Comparison of ENCODE assay signal across 15 cellular contexts in genomic region chr10:95387383-95387782, GRCh38.
DNase-seq lines count a peak whose midpoint lies in the region; ATAC-seq, FAIRE-seq and TF ChIP-seq lines count a peak whose summit lies in the region.
"Had no signal": no experiment of that assay in that cellular context is flagged by ENCODE, and none has a peak within 500 bp of the region (broad histone marks: within the 10 kb centered on the region; RNA-seq: fewer than 3 reads in every experiment).

No MANE protein-coding gene starts in this region.

- TF ChIP-seq EP300 in HepG2 (IDR thresholded peaks at IDR 0.05; ENCODE audit: low read depth in 2 of 2, low read length in 2 of 2) (no peak), HepG2 (CRISPR knock-in tag; IDR thresholded peaks at IDR 0.05; ENCODE audit: borderline replicate concordance) (no peak)

- no peak for FAIRE-seq in HepG2 (lab: Jason Lieb, UNC)
- FAIRE-seq: colon had no signal

- TF ChIP-seq CTCF in right lobe of liver (IDR thresholded peaks at IDR 0.05) (no peak), HepG2 (CRISPR knock-in tag; IDR thresholded peaks at IDR 0.05) (no peak), thyroid gland (IDR thresholded peaks at IDR 0.05) (no peak)

- no peaks in the 10 kb centered on the region for H4K20me1 ChIP-seq in HepG2 (ENCODE audit: insufficient read depth, low read length)

- H3K27me3 ChIP-seq in right lobe of liver (no peaks in the 10 kb centered on the region), HepG2 (ENCODE audit: control insufficient read depth in 1 of 2, insufficient read depth in 2 of 2, low read length in 2 of 2) (no peaks in the 10 kb centered on the region), thyroid gland (no peaks in the 10 kb centered on the region), SJCRH30 (no peaks in the 10 kb centered on the region)

- H3K4me3 ChIP-seq in right lobe of liver (no peak overlapping the region), HepG2 (replicated peaks in 1 of 3; ENCODE audit: insufficient read depth in 1 of 3, low read depth in 2 of 3, low read length in 3 of 3) (no peak overlapping the region), thyroid gland (replicated peaks in 1 of 3) (no peak overlapping the region), SJCRH30 (no peak overlapping the region)
- H3K4me3 ChIP-seq: mucosa of descending colon had no signal

- H3K4me3 Mint-ChIP-seq in T-helper 17 cell (no peak overlapping the region), naive B cell (peak overlapping the region in 1 of 8 donors; percentile 2)
- H3K4me3 Mint-ChIP-seq: activated CD4-positive, alpha-beta T cell treated with anti-CD3 and anti-CD28 coated beads for 36 hours; activated naive CD8-positive, alpha-beta T cell treated with anti-CD3 and anti-CD28 coated beads, Interleukin-2, amount 50 U/mL, for 24 hours had no signal

- intact Hi-C loops in right lobe of liver (cut with DNase I) (loop anchor here in 1 of 2 donors (10.0 kb wide), 1 partner anchor 217 kb away; no protein-coding TSS in a partner anchor), HepG2 (cut with micrococcal nuclease; ENCODE audit: unreplicated experiment) (no loop called here), thyroid gland (cut with DNase I) (no loop called here)

- no peaks in the 10 kb centered on the region for H3K4me1 Mint-ChIP-seq in T-helper 17 cell
- peaks cover 3 to 14% (median 13%) of the 10 kb centered on the region in 3 donors for H3K4me1 Mint-ChIP-seq in naive B cell

- TF ChIP-seq RAD21 in HepG2 (CRISPR knock-in tag; IDR thresholded peaks at IDR 0.05): no peak

- no peak overlapping the region for H3K9ac ChIP-seq in HepG2 (ENCODE audit: insufficient read depth, low read depth, low read length)

- CTCF ChIA-PET in HepG2 (lab: Yijun Ruan, JAX; ENCODE audit: low intra/inter-chr PET ratio, low total read pairs): no interaction called here

- H2AFZ ChIP-seq in HepG2 (ENCODE audit: low read length): no peak overlapping the region

- H3K79me2 ChIP-seq in HepG2 (ENCODE audit: insufficient read depth, low read length): no peaks in the 10 kb centered on the region

- H3K27me3 Mint-ChIP-seq in T-helper 17 cell (peaks cover 9% of the 10 kb centered on the region), naive B cell (peaks cover 0 to 9% (median 5%) of the 10 kb centered on the region in 3 donors)
- H3K27me3 Mint-ChIP-seq: activated naive CD8-positive, alpha-beta T cell treated with anti-CD3 and anti-CD28 coated beads, Interleukin-2, amount 50 U/mL, for 24 hours had no signal

- H3K27ac ChIP-seq in right lobe of liver (peak overlapping the region in 1 of 3 donors; percentile 62), HepG2 (ENCODE audit: extremely low read length, insufficient read depth, low read length) (no peak overlapping the region), thyroid gland (no peak overlapping the region), SJCRH30 (no peak overlapping the region)
- H3K27ac ChIP-seq: RWPE1 had no signal

- WGBS in right lobe of liver (ENCODE audit: insufficient coverage, low coverage, low lambda C conversion rate, missing lambda C conversion rate): 64% methylated on average over 2 of the region's 2 CpGs
- WGBS in HepG2 (ENCODE audit: low lambda C conversion rate): 94% methylated on average over 2 of the region's 2 CpGs
- WGBS in thyroid gland, 2 donors: 77 to 79% methylated on average over 2 of the region's 2 CpGs

- H3K4me2 ChIP-seq in HepG2 (ENCODE audit: low read depth, low read length): no peak overlapping the region

- H3K4me1 ChIP-seq in right lobe of liver (peaks cover 0 to 32% (median 15%) of the 10 kb centered on the region in 4 donors), HepG2 (ENCODE audit: insufficient read depth, low read length) (peaks cover 35% of the 10 kb centered on the region), thyroid gland (peaks cover 6 to 33% of the 10 kb centered on the region in 2 donors), SJCRH30 (no peaks in the 10 kb centered on the region)

- peaks cover 0 to 21% (median 10%) of the 10 kb centered on the region in 4 donors for H3K36me3 ChIP-seq in right lobe of liver
- peaks cover 12 to 30% of the 10 kb centered on the region in 2 experiments; a peak in 4 of 5 replicates for H3K36me3 ChIP-seq in HepG2 (replicated peaks in 1 of 2; ENCODE audit: control insufficient read depth in 1 of 2, insufficient read depth in 2 of 2, low read length in 2 of 2)
- no peaks in the 10 kb centered on the region for H3K36me3 ChIP-seq in thyroid gland
- H3K36me3 ChIP-seq in SJCRH30: no peaks in the 10 kb centered on the region

- ATAC-seq in right lobe of liver: peak in 3 of 4 donors; percentile 6 to 25 (median 9)
- no peak for ATAC-seq in HepG2
- ATAC-seq in T-helper 17 cell: peak; percentile 32
- peak; percentile 93 to 95 for ATAC-seq in naive B cell (ENCODE audit: low read depth in 2 of 2)
- ATAC-seq in GM21529 (IDR thresholded peaks at IDR 0.05; ENCODE audit: unreplicated experiment): no peak
- ATAC-seq: activated CD4-positive, alpha-beta T cell treated with anti-CD3 and anti-CD28 coated beads for 36 hours; activated naive CD8-positive, alpha-beta T cell treated with anti-CD3 and anti-CD28 coated beads, Interleukin-2, amount 50 U/mL, for 24 hours; mucosa of descending colon had no signal

- TF ChIP-seq POLR2A in right lobe of liver (IDR thresholded peaks at IDR 0.05) (no peak), HepG2 (IDR thresholded peaks at IDR 0.05; ENCODE audit: insufficient read depth in 1 of 2, low read depth in 2 of 2, low read length in 2 of 2) (no peak), thyroid gland (IDR thresholded peaks at IDR 0.05) (no peak)

- peaks cover 0 to 2% (median 0%) of the 10 kb centered on the region in 7 donors for H3K9me3 Mint-ChIP-seq in naive B cell
- H3K9me3 Mint-ChIP-seq: activated naive CD8-positive, alpha-beta T cell treated with anti-CD3 and anti-CD28 coated beads, Interleukin-2, amount 50 U/mL, for 24 hours had no signal

- POLR2A ChIA-PET in HepG2 (lab: Yijun Ruan, JAX): no interaction called here

- no peak overlapping the region for H3K27ac Mint-ChIP-seq in T-helper 17 cell
- H3K27ac Mint-ChIP-seq in naive B cell: peak overlapping the region in 2 of 6 donors; percentile 55 to 83
- H3K27ac Mint-ChIP-seq: activated CD4-positive, alpha-beta T cell treated with anti-CD3 and anti-CD28 coated beads for 36 hours; activated naive CD8-positive, alpha-beta T cell treated with anti-CD3 and anti-CD28 coated beads, Interleukin-2, amount 50 U/mL, for 24 hours had no signal

- H3K9me3 ChIP-seq in right lobe of liver: no peaks in the 10 kb centered on the region
- no peaks in the 10 kb centered on the region for H3K9me3 ChIP-seq in HepG2 (ENCODE audit: low read length)
- H3K9me3 ChIP-seq in T-helper 17 cell (ENCODE audit: control insufficient read depth, low read length, poor library complexity, severe bottlenecking): no peaks in the 10 kb centered on the region
- H3K9me3 ChIP-seq in thyroid gland: no peaks in the 10 kb centered on the region
- no peaks in the 10 kb centered on the region for H3K9me3 ChIP-seq in SJCRH30 (replicated peaks)
- H3K9me3 ChIP-seq: mucosa of descending colon had no signal

- BruUV-seq in HepG2 (replicated peaks; lab: Mats Ljungman, UMichigan): no TSS peak

- in situ Hi-C loops in HepG2 (cut with HindIII; ENCODE audit: extremely low pct_ligation_motif_present, low pct_unique_long_range_greater_than_20kb): no loop called here

- no peaks in the 10 kb centered on the region for H3K36me3 Mint-ChIP-seq in T-helper 17 cell (ENCODE audit: low read depth)
- H3K36me3 Mint-ChIP-seq in naive B cell: no peaks in the 10 kb centered on the region

- no peak for DNase-seq in right lobe of liver
- no peak for DNase-seq in HepG2 (ENCODE audit: low spot score)
- DNase-seq in T-helper 17 cell: no peak
- peak; percentile 9 for DNase-seq in naive B cell
- DNase-seq in activated naive CD4-positive, alpha-beta T cell (lab: John Stamatoyannopoulos, UW): no peak
- DNase-seq in thyroid gland: no peak
- DNase-seq in SJCRH30: no peak
- DNase-seq: activated CD4-positive, alpha-beta T cell treated with anti-CD3 and anti-CD28 coated beads for 36 hours; activated naive CD8-positive, alpha-beta T cell treated with anti-CD3 and anti-CD28 coated beads, Interleukin-2, amount 50 U/mL, for 24 hours; mucosa of descending colon; NCI-H774; T-helper 2 cell had no signal

TF ChIP-seq in HepG2, 621 proteins besides CTCF, POLR2A, EP300 and RAD21:
- no peak for TF ChIP-seq MLXIP (CRISPR knock-in tag; IDR thresholded peaks at IDR 0.05; ENCODE audit: borderline replicate concordance)
- no peak for TF ChIP-seq KMT2A (CRISPR knock-in tag; IDR thresholded peaks at IDR 0.05)
- TF ChIP-seq ZNF292 (CRISPR knock-in tag; IDR thresholded peaks at IDR 0.05; ENCODE audit: borderline replicate concordance, low read depth): no peak
- TF ChIP-seq TERF1 (CRISPR knock-in tag; IDR thresholded peaks at IDR 0.05): no peak
- no peak for TF ChIP-seq ESRRA (CRISPR knock-in tag; IDR thresholded peaks at IDR 0.05; ENCODE audit: low read depth)

Comparison
In these comparisons a context has a peak if more than half of its experiments do, and no peak if none do; other contexts are left out.
1. ATAC-seq: peak in right lobe of liver (3 of 4), T-helper 17 cell (single experiment) and naive B cell (2 of 2); none in HepG2 (single experiment) and GM21529 (single experiment).